ENCODE assay signal across 10 cellular contexts in the genomic region with DNA sequence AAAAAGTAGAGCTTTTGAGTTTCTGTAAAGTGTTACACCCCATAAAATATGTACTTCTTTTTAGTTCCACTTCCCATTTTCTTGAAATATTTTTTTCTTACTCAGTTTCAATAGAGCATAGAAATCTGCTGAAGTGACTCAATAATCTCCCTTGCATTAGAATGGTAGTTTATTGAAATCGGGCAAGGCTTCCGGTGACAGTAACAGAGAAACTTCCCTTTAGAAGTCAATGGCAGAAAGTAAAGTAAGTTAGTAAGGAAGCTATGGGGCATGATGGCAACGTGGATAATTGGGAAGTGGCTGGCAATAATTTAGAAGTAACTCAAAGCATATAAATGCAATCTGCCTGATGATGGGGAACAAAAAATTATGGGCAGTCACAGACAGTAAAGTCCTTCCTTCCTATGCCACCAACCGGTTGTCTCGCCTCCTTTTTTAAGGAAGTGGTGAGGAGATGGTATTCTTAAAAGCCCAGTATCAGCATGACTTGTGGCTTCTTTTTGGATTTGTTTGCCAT. TPM values are rescaled to one million over a fixed set of nuclear protein-coding genes. Genes with fewer than 3 reads are reported as not detected.
DNase-seq lines count a peak whose midpoint lies in the region; ATAC-seq and TF ChIP-seq lines count a peak whose summit lies in the region.
"Had no signal": no experiment of that assay in that cellular context is flagged by ENCODE, and none has a peak within 500 bp of the region (broad histone marks: within the 10 kb centered on the region; RNA-seq: fewer than 3 reads in every experiment).

No MANE protein-coding gene starts in this region.

- no peaks in the 10 kb centered on the region for H3K79me2 ChIP-seq in PC-9 (ENCODE audit: low read depth)

- peak overlapping the region; percentile 57 for H3K27ac Mint-ChIP-seq in central memory CD8-positive, alpha-beta T cell (ENCODE audit: low read depth)
- H3K27ac Mint-ChIP-seq: activated naive CD4-positive, alpha-beta T cell treated with anti-CD3 and anti-CD28 coated beads, Interleukin-2, amount 50 U/mL, for 72 hours had no signal

- no peaks in the 10 kb centered on the region for H3K9me3 Mint-ChIP-seq in central memory CD8-positive, alpha-beta T cell

- H4K20me1 ChIP-seq in PC-9 (ENCODE audit: insufficient read depth), result no peaks in the 10 kb centered on the region

- H3K36me3 ChIP-seq in PC-9 (ENCODE audit: low read depth), result no peaks in the 10 kb centered on the region

- CTCF ChIA-PET in PC-9 (lab: Charles Lee), result no interaction called here

- no peak for TF ChIP-seq CTCF in PC-9 (conservative IDR thresholded peaks at IDR 0.05)

- H3K27me3 Mint-ChIP-seq in central memory CD8-positive, alpha-beta T cell, result no peaks in the 10 kb centered on the region

- no peaks in the 10 kb centered on the region for H3K36me3 Mint-ChIP-seq in central memory CD8-positive, alpha-beta T cell (ENCODE audit: insufficient read depth)

- ATAC-seq in GM18511 (IDR thresholded peaks at IDR 0.05; ENCODE audit: unreplicated experiment) (peak; percentile 73), GM21576 (IDR thresholded peaks at IDR 0.05; ENCODE audit: unreplicated experiment) (peak; percentile 66), HG03520 (IDR thresholded peaks at IDR 0.05; ENCODE audit: unreplicated experiment) (peak; percentile 70)
- peak; percentile 19 for ATAC-seq in central memory CD8-positive, alpha-beta T cell (replicated peaks; ENCODE audit: extremely low read depth, poor library complexity, severe bottlenecking)
- ATAC-seq: psoas muscle had no signal

- no peak overlapping the region for H3K4me3 Mint-ChIP-seq in central memory CD8-positive, alpha-beta T cell

- no peaks in the 10 kb centered on the region for H3K27me3 ChIP-seq in PC-9 (ENCODE audit: insufficient read depth, low read depth)

- no peak overlapping the region for H3K4me2 ChIP-seq in PC-9

- intact Hi-C loops in PC-9 (cut with micrococcal nuclease; ENCODE audit: unreplicated experiment), result no loop called here

- no TSS peak for BruUV-seq in PC-9 (replicated peaks; lab: Mats Ljungman, UMichigan)

- H3K9me2 ChIP-seq in PC-9 (ENCODE audit: insufficient read depth), result no peaks in the 10 kb centered on the region

- H2AFZ ChIP-seq in PC-9, result no peak overlapping the region

- no peak for DNase-seq in central memory CD8-positive, alpha-beta T cell (ENCODE audit: low spot score in 2 of 2)
- DNase-seq in EL (no peak), NCI-H82 (lab: John Stamatoyannopoulos, UW) (no peak), PC-9 (no peak)
- DNase-seq in activated CD4-positive, alpha-beta T cell treated with anti-CD3 and anti-CD28 coated beads, Interleukin-2, amount 50 U/mL, for 1 hour, result no peak
- DNase-seq: psoas muscle had no signal

- H3K9me3 ChIP-seq in PC-9 (ENCODE audit: insufficient read depth, low read depth), result no peaks in the 10 kb centered on the region
- H3K9me3 ChIP-seq: psoas muscle had no signal

- no peak overlapping the region for H3K27ac ChIP-seq in PC-9
- H3K27ac ChIP-seq: psoas muscle had no signal

- peaks cover 25% of the 10 kb centered on the region for H3K4me1 Mint-ChIP-seq in central memory CD8-positive, alpha-beta T cell

- no peak overlapping the region for H3K4me3 ChIP-seq in PC-9
- H3K4me3 ChIP-seq: psoas muscle had no signal

- POLR2A ChIA-PET in PC-9 (lab: Charles Lee; ENCODE audit: unreplicated experiment), result no interaction called here

- no peaks in the 10 kb centered on the region for H3F3A ChIP-seq in PC-9 (ENCODE audit: insufficient read depth, low read depth)

- H3K4me1 ChIP-seq in PC-9 (replicated peaks; ENCODE audit: insufficient read depth), result no peaks in the 10 kb centered on the region
- H3K4me1 ChIP-seq: psoas muscle had no signal

RNA-seq across cellular contexts. Expression of gene CYBB, which starts 7.6 kb away (rescaled TPM):
- total RNA-seq in PC-9 (2021), result 0.13 and 0.31 TPM in 2 replicates

RNA-seq across cellular contexts. Expression of gene DYNLT3, which starts 60.0 kb away (rescaled TPM):
- total RNA-seq in PC-9 (2021), result not detected in 2 replicates

Comparison
In these comparisons a context has a peak if more than half of its experiments do, and no peak if none do; other contexts are left out.
1. ATAC-seq: peak in every context shown above with its lines; median percentile 73 in GM18511; 70 in HG03520; 66 in GM21576; 19 in central memory CD8-positive, alpha-beta T cell.